Comparison of ENCODE assay signal across 9 cellular contexts in the genomic region with DNA sequence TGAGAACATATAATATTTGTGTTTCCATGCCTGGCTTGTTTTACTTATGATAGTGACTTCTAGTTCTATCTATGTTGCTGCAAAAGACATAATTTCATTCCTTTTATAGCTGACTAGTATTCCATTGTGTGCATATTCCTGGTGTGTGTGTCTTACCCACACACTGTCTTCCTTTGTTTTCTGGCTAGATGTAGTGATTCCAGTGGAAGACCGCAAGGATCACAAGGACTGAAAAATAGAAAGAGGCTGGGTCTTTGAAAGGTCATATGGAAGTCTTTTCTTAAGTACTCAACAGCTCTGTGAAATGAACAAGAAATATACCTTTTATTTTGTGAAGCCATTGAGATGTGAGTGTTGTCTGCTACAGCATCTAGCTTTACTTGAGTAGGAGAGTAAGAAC.
"Had no signal": no experiment of that assay in that cellular context is flagged by ENCODE, and none has a peak within 500 bp of the region (broad histone marks: within the 10 kb centered on the region; RNA-seq: fewer than 3 reads in every experiment).

No MANE protein-coding gene starts in this region.

- H3K9me3 ChIP-seq: HAP-1 had no signal

- H3K4me1 ChIP-seq: HAP-1 had no signal

- H3K4me3 ChIP-seq: GM23248, GM23338, HAP-1 had no signal

- H3K4me2 ChIP-seq: GM23338 had no signal

- ATAC-seq: GM23338, HCT116 had no signal

- H2AFZ ChIP-seq: GM23248, GM23338 had no signal

- H3K36me3 ChIP-seq: HAP-1 had no signal

- H3K9ac ChIP-seq: GM23248 had no signal

- H3K27ac ChIP-seq: GM23248 had no signal

- DNase-seq: GM23248, GOT3, H7, H9, HCEC 1CT, HFFc6 had no signal
